ENCODE assay signal across 8 cellular contexts in genomic region chr18:42113529-42114191, GRCh38.
DNase-seq lines count a peak whose midpoint lies in the region; TF ChIP-seq lines count a peak whose summit lies in the region.

No MANE protein-coding gene starts in this region.

- DNase-seq in AG10803 (ENCODE audit: low read depth) (peak; percentile 80), GM20000 (ENCODE audit: low spot score) (peak; percentile 5), astrocyte of the cerebellum (ENCODE audit: low read depth) (peak; percentile 3), non-pigmented ciliary epithelial cell (ENCODE audit: low read depth) (peak; percentile 10), putamen (ENCODE audit: low spot score) (no peak), HuH-7.5 (ENCODE audit: low spot score) (no peak)
- peak; percentile 42 for DNase-seq in Jurkat, Clone E6-1 (ENCODE audit: low read depth, low spot score)
- DNase-seq in activated CD4-positive, CD25-positive, alpha-beta regulatory T cell treated with anti-CD3 and anti-CD28 coated beads, Interleukin-2, amount 50 U/mL, for 72 hours = no peak

- in situ Hi-C loops in astrocyte of the cerebellum (cut with HindIII; ENCODE audit: low sequenced_read_pairs) = no loop called here

- no peak for TF ChIP-seq CTCF in AG10803 (conservative IDR thresholded peaks at IDR 0.05; ENCODE audit: low read length)
- TF ChIP-seq CTCF in GM20000 (IDR thresholded peaks at IDR 0.05; ENCODE audit: extremely low read depth, missing control alignments) = no peak
- no peak for TF ChIP-seq CTCF in astrocyte of the cerebellum (IDR thresholded peaks at IDR 0.05; ENCODE audit: low read depth, low read length, missing control alignments)

- H3K4me3 ChIP-seq in AG10803 (ENCODE audit: low read length) = no peak overlapping the region
- H3K4me3 ChIP-seq in Jurkat, Clone E6-1 (ENCODE audit: low read length) = no peak overlapping the region
- H3K4me3 ChIP-seq in astrocyte of the cerebellum (ENCODE audit: low read depth, low read length) = no peak overlapping the region

Comparison
In these comparisons a context has a peak if more than half of its experiments do, and no peak if none do; other contexts are left out.
1. DNase-seq: peak in AG10803 (single experiment), GM20000 (single experiment), Jurkat, Clone E6-1 (single experiment), astrocyte of the cerebellum (single experiment) and non-pigmented ciliary epithelial cell (single experiment); none in activated CD4-positive, CD25-positive, alpha-beta regulatory T cell treated with anti-CD3 and anti-CD28 coated beads, Interleukin-2, amount 50 U/mL, for 72 hours (single experiment), putamen (single experiment) and HuH-7.5 (single experiment).